ENCODE assay signal across 8 cellular contexts in the genomic region with DNA sequence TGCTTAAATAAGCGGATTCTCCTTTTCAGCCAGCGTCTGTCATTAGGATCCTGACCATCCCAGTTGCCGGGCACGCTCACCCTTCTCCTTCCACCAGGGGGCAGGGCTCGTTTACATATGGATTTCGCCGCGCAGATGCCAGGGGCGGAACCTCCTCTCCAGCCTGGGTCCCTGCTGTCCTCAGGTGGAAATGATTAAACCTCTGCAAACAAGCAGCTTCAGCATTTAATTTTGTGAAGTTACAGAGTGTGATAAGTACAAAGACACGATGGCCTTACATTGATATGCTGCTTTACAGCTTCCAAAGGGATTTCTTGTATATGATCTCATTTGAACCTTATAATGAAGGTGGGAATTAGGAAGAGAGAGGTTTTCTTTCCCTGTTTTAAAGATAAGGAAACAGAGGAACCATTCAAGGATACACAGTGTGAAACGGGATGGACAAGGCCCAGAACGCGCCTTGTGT. TPM values are rescaled to one million over a fixed set of nuclear protein-coding genes. Genes with fewer than 3 reads are reported as not detected.
DNase-seq lines count a peak whose midpoint lies in the region; ATAC-seq and TF ChIP-seq lines count a peak whose summit lies in the region.

No MANE protein-coding gene starts in this region.

- H3K9me3 ChIP-seq in right cardiac atrium (ENCODE audit: control insufficient read depth, low read length) (no peaks in the 10 kb centered on the region), gastrocnemius medialis (no peaks in the 10 kb centered on the region)

- 12% methylated on average over 13 of the region's 13 CpGs for WGBS in right cardiac atrium

- in situ Hi-C loops in gastrocnemius medialis (cut with MboI; ENCODE audit: low sequenced_read_pairs in 4 of 4), result loop anchor here in 2 of 4 donors (10.0 to 25.0 kb wide), 2 partner anchors 859 to 861 kb away; no protein-coding TSS in a partner anchor

- no peak overlapping the region for H3K4me3 ChIP-seq in right cardiac atrium (ENCODE audit: low read length)
- H3K4me3 ChIP-seq in gastrocnemius medialis, result no peak overlapping the region

- H3K4me1 ChIP-seq in right cardiac atrium (ENCODE audit: control insufficient read depth, insufficient read depth, low read length) (no peaks in the 10 kb centered on the region), gastrocnemius medialis (no peaks in the 10 kb centered on the region)

- intact Hi-C loops in right cardiac atrium (cut with DNase I), result loop anchor here in 2 of 4 donors (10.0 kb wide), 1 partner anchor 861 kb away; no protein-coding TSS in a partner anchor
- intact Hi-C loops in gastrocnemius medialis (cut with DNase I; ENCODE audit: low total_unique reads), result loop anchor here (1.0 to 2.0 kb wide), 2 partner anchors 845 to 863 kb away; no protein-coding TSS in a partner anchor

- H3K27me3 ChIP-seq in right cardiac atrium (ENCODE audit: control insufficient read depth, insufficient read depth) (peaks cover 2% of the 10 kb centered on the region), gastrocnemius medialis (peaks cover 19 to 37% (median 28%) of the 10 kb centered on the region in 3 donors)

- TF ChIP-seq CTCF in gastrocnemius medialis (IDR thresholded peaks at IDR 0.05 in 4 of 5, conservative IDR thresholded peaks at IDR 0.05 in 1 of 5), result peak; percentile 48 to 79 (median 69)

- peak; percentile 58 for ATAC-seq in GM19035 (IDR thresholded peaks at IDR 0.05; ENCODE audit: unreplicated experiment)
- peak; percentile 88 for ATAC-seq in right cardiac atrium
- ATAC-seq in gastrocnemius medialis, result peak in 1 of 2 donors; percentile 75
- ATAC-seq in HG03378 (IDR thresholded peaks at IDR 0.05; ENCODE audit: unreplicated experiment), result no peak

- no peaks in the 10 kb centered on the region for H3K36me3 ChIP-seq in gastrocnemius medialis

- DNase-seq in A172 (ENCODE audit: low spot score) (peak; percentile 65), NCI-H2029 treated with DMSO at 0.1 percent for 48 hours (lab: John Stamatoyannopoulos, UW) (peak; percentile 56), T-helper 22 cell (ENCODE audit: low read depth) (peak; percentile 40), amniotic stem cell (lab: John Stamatoyannopoulos, UW) (peak; percentile 78), right cardiac atrium (peak; percentile 73 to 91 (median 87)), gastrocnemius medialis (peak; percentile 32 to 55)

- TF ChIP-seq POLR2A in gastrocnemius medialis (IDR thresholded peaks at IDR 0.05), result no peak

- H3K27ac ChIP-seq in right cardiac atrium (ENCODE audit: low read length) (no peak overlapping the region), gastrocnemius medialis (no peak overlapping the region)

RNA-seq across cellular contexts. Expression of gene KRT28, which starts 3.9 kb away (rescaled TPM):
- not detected in 2 replicates for total RNA-seq in A172 (2014; rRNA removed; shearing (Covaris generic))
- not detected for total RNA-seq in right cardiac atrium
- polyA plus RNA-seq in right cardiac atrium, result not detected
- not detected for total RNA-seq in gastrocnemius medialis

RNA-seq across cellular contexts. Expression of gene KRT10, which starts 18.8 kb away (rescaled TPM):
- 28.5 and 34.7 TPM in 2 replicates for total RNA-seq in A172 (2014; rRNA removed; shearing (Covaris generic))
- total RNA-seq in right cardiac atrium (10 to 100 TPM; 65.8 to 79.5 (median 74.0) TPM), gastrocnemius medialis (10 to 100 TPM in 2 of 4 donors, 1 to 10 TPM in 1, under 1 TPM in 1; 0.20 to 21.9 (median 9.4) TPM)
- polyA plus RNA-seq in right cardiac atrium, result 71.8 TPM

RNA-seq across cellular contexts. Expression of gene KRT27, which starts 21.3 kb away (rescaled TPM):
- total RNA-seq in A172 (2014; rRNA removed; shearing (Covaris generic)), result not detected in 2 replicates
- total RNA-seq in right cardiac atrium, result under 1 TPM in 1 of 4 donors, not detected in 3; 0.21 TPM
- 0.43 TPM for polyA plus RNA-seq in right cardiac atrium
- total RNA-seq in gastrocnemius medialis, result not detected

RNA-seq across cellular contexts. Expression of gene KRT26, which starts 31.6 kb away (rescaled TPM):
- total RNA-seq in A172 (2014; rRNA removed; shearing (Covaris generic)), result not detected in 2 replicates
- total RNA-seq in right cardiac atrium (not detected), gastrocnemius medialis (not detected)
- polyA plus RNA-seq in right cardiac atrium, result not detected

RNA-seq across cellular contexts. Expression of gene KRT25, which starts 48.5 kb away (rescaled TPM):
- not detected in 2 replicates for total RNA-seq in A172 (2014; rRNA removed; shearing (Covaris generic))
- total RNA-seq in right cardiac atrium (not detected), gastrocnemius medialis (not detected)
- polyA plus RNA-seq in right cardiac atrium, result not detected
